ENCODE assay signal across 14 cellular contexts in the genomic region with DNA sequence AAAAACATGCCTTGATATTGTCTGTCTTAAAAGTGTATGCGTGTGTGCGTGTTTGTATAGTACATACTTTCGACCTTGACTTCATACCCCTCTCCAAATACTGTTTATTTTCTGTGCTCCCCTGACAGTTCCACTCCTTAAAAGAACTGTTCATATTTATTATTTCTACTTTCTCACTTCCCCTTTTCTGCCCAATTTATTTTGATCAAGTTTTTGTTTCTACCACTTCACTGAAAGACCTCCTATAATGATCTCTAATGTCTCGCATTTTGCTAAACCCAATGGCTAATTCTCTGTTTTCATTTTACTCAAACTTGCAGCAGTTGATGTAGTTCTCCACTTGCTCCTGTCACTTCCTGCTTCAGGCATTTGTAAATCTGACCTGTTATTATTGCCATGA.
A peak's percentile ranks its signal among the peaks of the same experiment; 100 is the strongest.
DNase-seq lines count a peak whose midpoint lies in the region; ATAC-seq lines count a peak whose summit lies in the region.
"Had no signal": no experiment of that assay in that cellular context is flagged by ENCODE, and none has a peak within 500 bp of the region (broad histone marks: within the 10 kb centered on the region; RNA-seq: fewer than 3 reads in every experiment).

No MANE protein-coding gene starts in this region.

- in situ Hi-C loops in KBM-7 (cut with MboI; ENCODE audit: low pct_unique_long_range_greater_than_20kb, low sequenced_read_pairs) = no loop called here

- DNase-seq in GM03348 (ENCODE audit: low spot score) = no peak
- DNase-seq in SHP77 (lab: John Stamatoyannopoulos, UW) = no peak
- DNase-seq in hypothalamus (lab: John Stamatoyannopoulos, UW) = no peak
- no peak for DNase-seq in KBM-7
- DNase-seq: activated naive CD8-positive, alpha-beta T cell treated with anti-CD3 and anti-CD28 coated beads, Interleukin-2, amount 10 ng/mL, durations not matched to agents 7 days and 5 days; hippocampal formation; NCI-H1436 treated with DMSO at 0.1 percent for 48 hours; NCI-H774; SJCRH30 had no signal

- ATAC-seq in GM18498 (IDR thresholded peaks at IDR 0.05; ENCODE audit: unreplicated experiment) = peak; percentile 93
- ATAC-seq in GM19452 (IDR thresholded peaks at IDR 0.05; ENCODE audit: unreplicated experiment) = peak; percentile 78
- ATAC-seq in HG02938 (IDR thresholded peaks at IDR 0.05; ENCODE audit: unreplicated experiment) = peak; percentile 84
- ATAC-seq in HG03521 (IDR thresholded peaks at IDR 0.05; ENCODE audit: unreplicated experiment) = peak; percentile 72
- ATAC-seq: HCT116 had no signal
